14 cellular contexts compared by ENCODE assay signal in genomic region chr17:50144346-50144745, GRCh38. TPM values are rescaled to one million over a fixed set of nuclear protein-coding genes. Genes with fewer than 3 reads are reported as not detected.
DNase-seq lines count a peak whose midpoint lies in the region; ATAC-seq lines count a peak whose summit lies in the region.
"Had no signal": no experiment of that assay in that cellular context is flagged by ENCODE, and none has a peak within 500 bp of the region (broad histone marks: within the 10 kb centered on the region; RNA-seq: fewer than 3 reads in every experiment).

No MANE protein-coding gene starts in this region.

- peaks cover 67% of the 10 kb centered on the region for H3K4me1 Mint-ChIP-seq in T-helper 1 cell treated with Interleukin-12 subunit alpha and Interleukin-12 subunit beta and Interleukin-4 antibody, amounts not matched to agents 30 μg/mL and 1 μg/mL, for 36 hours (ENCODE audit: low read depth)
- H3K4me1 Mint-ChIP-seq in activated naive CD8-positive, alpha-beta T cell treated with anti-CD3 and anti-CD28 coated beads, Interleukin-2, amount 10 ng/mL, durations not matched to agents 7 days and 5 days, result peaks cover 70% of the 10 kb centered on the region
- H3K4me1 Mint-ChIP-seq in naive thymus-derived CD8-positive, alpha-beta T cell, result peaks cover 64 to 93% (median 87%) of the 10 kb centered on the region in 4 donors

- peak overlapping the region; percentile 76 for H3K27ac Mint-ChIP-seq in T-helper 1 cell treated with Interleukin-12 subunit alpha and Interleukin-12 subunit beta and Interleukin-4 antibody, amounts not matched to agents 30 μg/mL and 1 μg/mL, for 36 hours
- H3K27ac Mint-ChIP-seq in activated naive CD8-positive, alpha-beta T cell treated with anti-CD3 and anti-CD28 coated beads, Interleukin-2, amount 10 ng/mL, durations not matched to agents 7 days and 5 days, result peak overlapping the region; percentile 81
- H3K27ac Mint-ChIP-seq in naive thymus-derived CD8-positive, alpha-beta T cell, result peak overlapping the region; percentile 13 to 91 (median 76)

- peak overlapping the region; percentile 11 for H3K4me3 Mint-ChIP-seq in T-helper 1 cell treated with Interleukin-12 subunit alpha and Interleukin-12 subunit beta and Interleukin-4 antibody, amounts not matched to agents 30 μg/mL and 1 μg/mL, for 36 hours
- H3K4me3 Mint-ChIP-seq in activated naive CD8-positive, alpha-beta T cell treated with anti-CD3 and anti-CD28 coated beads, Interleukin-2, amount 10 ng/mL, durations not matched to agents 7 days and 5 days, result no peak overlapping the region
- H3K4me3 Mint-ChIP-seq in naive thymus-derived CD8-positive, alpha-beta T cell, result peak overlapping the region in 5 of 10 donors; percentile 15 to 67 (median 27)

- peaks cover 69% of the 10 kb centered on the region for H3K36me3 Mint-ChIP-seq in T-helper 1 cell treated with Interleukin-12 subunit alpha and Interleukin-12 subunit beta and Interleukin-4 antibody, amounts not matched to agents 30 μg/mL and 1 μg/mL, for 36 hours (ENCODE audit: low read depth)
- peaks cover 51% of the 10 kb centered on the region for H3K36me3 Mint-ChIP-seq in activated naive CD8-positive, alpha-beta T cell treated with anti-CD3 and anti-CD28 coated beads, Interleukin-2, amount 10 ng/mL, durations not matched to agents 7 days and 5 days
- H3K36me3 Mint-ChIP-seq in naive thymus-derived CD8-positive, alpha-beta T cell, result peaks cover 0 to 58% (median 13%) of the 10 kb centered on the region in 3 donors

- POLR2A ChIA-PET in activated naive CD8-positive, alpha-beta T cell treated with anti-CD3 and anti-CD28 coated beads, Interleukin-2, amount 10 ng/mL, durations not matched to agents 7 days and 5 days (lab: Charles Lee), result no interaction called here
- POLR2A ChIA-PET in naive thymus-derived CD8-positive, alpha-beta T cell (lab: Charles Lee), result interaction anchor here (0.8 to 6.5 kb wide), 2 partner anchors 8 to 18 kb away, joined by 3 to 90 read pairs; partner anchors contain the start of gene PPP1R9B

- H3K27me3 Mint-ChIP-seq in T-helper 1 cell treated with Interleukin-12 subunit alpha and Interleukin-12 subunit beta and Interleukin-4 antibody, amounts not matched to agents 30 μg/mL and 1 μg/mL, for 36 hours (ENCODE audit: low read depth), result no peaks in the 10 kb centered on the region
- H3K27me3 Mint-ChIP-seq in activated naive CD8-positive, alpha-beta T cell treated with anti-CD3 and anti-CD28 coated beads, Interleukin-2, amount 10 ng/mL, durations not matched to agents 7 days and 5 days, result no peaks in the 10 kb centered on the region
- H3K27me3 Mint-ChIP-seq in naive thymus-derived CD8-positive, alpha-beta T cell, result no peaks in the 10 kb centered on the region

- H3K9me3 Mint-ChIP-seq in T-helper 1 cell treated with Interleukin-12 subunit alpha and Interleukin-12 subunit beta and Interleukin-4 antibody, amounts not matched to agents 30 μg/mL and 1 μg/mL, for 36 hours, result no peaks in the 10 kb centered on the region
- H3K9me3 Mint-ChIP-seq in activated naive CD8-positive, alpha-beta T cell treated with anti-CD3 and anti-CD28 coated beads, Interleukin-2, amount 10 ng/mL, durations not matched to agents 7 days and 5 days, result no peaks in the 10 kb centered on the region
- no peaks in the 10 kb centered on the region for H3K9me3 Mint-ChIP-seq in naive thymus-derived CD8-positive, alpha-beta T cell

- ATAC-seq in activated naive CD8-positive, alpha-beta T cell treated with anti-CD3 and anti-CD28 coated beads, Interleukin-2, amount 10 ng/mL, durations not matched to agents 7 days and 5 days (ENCODE audit: low read depth), result no peak
- no peak for ATAC-seq in naive thymus-derived CD8-positive, alpha-beta T cell
- no peak for ATAC-seq in GM18517 (IDR thresholded peaks at IDR 0.05; ENCODE audit: unreplicated experiment)
- ATAC-seq: upper lobe of right lung had no signal

- no peak for DNase-seq in T-helper 1 cell
- peak; percentile 29 for DNase-seq in NAMALWA (ENCODE audit: low spot score)
- DNase-seq in activated naive CD8-positive, alpha-beta T cell treated with anti-CD3 and anti-CD28 coated beads, Interleukin-2, amount 10 ng/mL, durations not matched to agents 7 days and 5 days, result no peak
- no peak for DNase-seq in naive thymus-derived CD8-positive, alpha-beta T cell
- DNase-seq in medulla oblongata (ENCODE audit: extremely low spot score), result no peak
- no peak for DNase-seq in stimulated activated CD4-positive, alpha-beta T cell treated with anti-CD3 and anti-CD28 coated beads, Interleukin-15, amount 100 ng/mL, for 24 hours
- DNase-seq: activated T-cell treated with anti-CD3 and anti-CD28 coated beads for 4 hours; dorsolateral prefrontal cortex; GM23248; NCI-H1092 treated with DMSO at 0.1 percent for 48 hours; stimulated activated CD4-positive, alpha-beta T cell treated with anti-CD3 and anti-CD28 coated beads, Interleukin-2, amount 100 ng/mL, for 24 hours; upper lobe of right lung had no signal

RNA-seq across cellular contexts. Expression of gene PPP1R9B, which starts 6.1 kb away (rescaled TPM):
- total RNA-seq in activated naive CD8-positive, alpha-beta T cell treated with anti-CD3 and anti-CD28 coated beads, Interleukin-2, amount 10 ng/mL, durations not matched to agents 7 days and 5 days, result 100 to 1,000 TPM; 114 to 116 TPM
- total RNA-seq in naive thymus-derived CD8-positive, alpha-beta T cell, result 10 to 100 TPM; 82.8 to 83.6 TPM
- under 1 TPM; 0.29 to 0.84 (median 0.67) TPM for polyA plus RNA-seq in naive thymus-derived CD8-positive, alpha-beta T cell

RNA-seq across cellular contexts. Expression of gene SAMD14, which starts 14.4 kb away (rescaled TPM):
- under 1 TPM; 0.11 to 0.19 TPM for total RNA-seq in activated naive CD8-positive, alpha-beta T cell treated with anti-CD3 and anti-CD28 coated beads, Interleukin-2, amount 10 ng/mL, durations not matched to agents 7 days and 5 days
- total RNA-seq in naive thymus-derived CD8-positive, alpha-beta T cell, result under 1 TPM in 1 of 2 experiments, not detected in 1; 0.30 TPM
- not detected for polyA plus RNA-seq in naive thymus-derived CD8-positive, alpha-beta T cell

RNA-seq across cellular contexts. Expression of gene SGCA, which starts 21.5 kb away (rescaled TPM):
- not detected for total RNA-seq in activated naive CD8-positive, alpha-beta T cell treated with anti-CD3 and anti-CD28 coated beads, Interleukin-2, amount 10 ng/mL, durations not matched to agents 7 days and 5 days
- total RNA-seq in naive thymus-derived CD8-positive, alpha-beta T cell, result not detected
- polyA plus RNA-seq in naive thymus-derived CD8-positive, alpha-beta T cell, result under 1 TPM in 1 of 3 donors, not detected in 2; 0.71 TPM
- total RNA-seq: GM23248 had no signal

RNA-seq across cellular contexts. Expression of gene PDK2, which starts 49.2 kb away (rescaled TPM):
- 10 to 100 TPM; 24.1 to 26.4 TPM for total RNA-seq in activated naive CD8-positive, alpha-beta T cell treated with anti-CD3 and anti-CD28 coated beads, Interleukin-2, amount 10 ng/mL, durations not matched to agents 7 days and 5 days
- total RNA-seq in naive thymus-derived CD8-positive, alpha-beta T cell, result 10 to 100 TPM; 44.4 to 45.3 TPM
- 10 to 100 TPM; 27.9 to 47.4 (median 40.4) TPM for polyA plus RNA-seq in naive thymus-derived CD8-positive, alpha-beta T cell

RNA-seq across cellular contexts. Expression of gene COL1A1, which starts 57.1 kb away (rescaled TPM):
- total RNA-seq in activated naive CD8-positive, alpha-beta T cell treated with anti-CD3 and anti-CD28 coated beads, Interleukin-2, amount 10 ng/mL, durations not matched to agents 7 days and 5 days, result under 1 TPM; 0.78 to 0.96 TPM
- total RNA-seq in naive thymus-derived CD8-positive, alpha-beta T cell, result under 1 TPM; 0.44 to 0.83 TPM
- polyA plus RNA-seq in naive thymus-derived CD8-positive, alpha-beta T cell, result not detected
